16 cellular contexts compared by ENCODE assay signal in the genomic region with DNA sequence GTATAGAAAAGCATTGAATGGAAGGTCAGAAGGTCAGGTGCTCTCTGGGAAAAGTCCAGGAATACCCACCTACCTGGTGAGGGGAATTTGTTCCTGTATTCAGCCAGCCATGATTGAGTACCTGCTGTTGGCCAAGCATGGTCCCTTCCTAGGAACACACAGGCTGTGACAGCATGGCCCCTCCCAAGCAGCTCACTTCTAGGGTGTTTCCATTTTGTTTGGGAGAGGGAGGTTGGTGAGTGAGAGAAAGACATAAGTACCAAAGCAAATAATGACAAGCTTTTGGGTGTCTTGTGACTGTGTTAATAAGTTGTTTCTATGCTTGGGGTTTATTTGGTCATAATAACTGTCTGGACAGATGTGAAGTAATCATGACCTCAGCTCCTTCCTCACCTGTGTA. TPM values are rescaled to one million over a fixed set of nuclear protein-coding genes. Genes with fewer than 3 reads are reported as not detected.
DNase-seq lines count a peak whose midpoint lies in the region; ATAC-seq and TF ChIP-seq lines count a peak whose summit lies in the region.
"Had no signal": no experiment of that assay in that cellular context is flagged by ENCODE, and none has a peak within 500 bp of the region (broad histone marks: within the 10 kb centered on the region; RNA-seq: fewer than 3 reads in every experiment).

No MANE protein-coding gene starts in this region.

- no peak overlapping the region for H3K23ac ChIP-seq in mesenchymal stem cell (ENCODE audit: low read length in 2 of 2)

- no peak overlapping the region for H2BK5ac ChIP-seq in mesenchymal stem cell (ENCODE audit: low read depth, low read length, poor library complexity, severe bottlenecking)

- no peak overlapping the region for H2AK5ac ChIP-seq in mesenchymal stem cell (ENCODE audit: low read length, severe bottlenecking)

- no peak for TF ChIP-seq POLR2A in breast epithelium (IDR thresholded peaks at IDR 0.05)

- H4K8ac ChIP-seq in mesenchymal stem cell (ENCODE audit: low read length), result no peak overlapping the region

- no peaks in the 10 kb centered on the region for H3K9me3 ChIP-seq in mesenchymal stem cell (ENCODE audit: control insufficient read depth, low read length)
- no peaks in the 10 kb centered on the region for H3K9me3 ChIP-seq in mucosa of descending colon
- H3K9me3 ChIP-seq in breast epithelium, result no peaks in the 10 kb centered on the region
- H3K9me3 ChIP-seq: BLaER1 treated with 17β-estradiol and CSF1 and Interleukin-3, amounts not matched to agents 10 nM and 100 nM had no signal

- intact Hi-C loops in mucosa of descending colon (cut with DNase I, micrococcal nuclease), result no loop called here
- intact Hi-C loops in breast epithelium (cut with DNase I; ENCODE audit: low total_unique reads), result no loop called here

- H3K27me3 ChIP-seq in mesenchymal stem cell (ENCODE audit: control insufficient read depth in 1 of 2, insufficient read depth in 1 of 2, low read length in 2 of 2) (no peaks in the 10 kb centered on the region), breast epithelium (no peaks in the 10 kb centered on the region)
- H3K27me3 ChIP-seq: BLaER1 treated with 17β-estradiol and CSF1 and Interleukin-3, amounts not matched to agents 10 nM and 100 nM had no signal

- no peak overlapping the region for H3K4ac ChIP-seq in mesenchymal stem cell (ENCODE audit: low read depth in 1 of 2, low read length in 2 of 2)

- no peak overlapping the region for H3K14ac ChIP-seq in mesenchymal stem cell (ENCODE audit: low read length in 2 of 2)

- H3K36me3 ChIP-seq in mesenchymal stem cell (ENCODE audit: control insufficient read depth in 1 of 2, insufficient read depth in 2 of 2, low read depth in 1 of 2, low read length in 2 of 2), result peaks cover 2 to 15% of the 10 kb centered on the region in 2 experiments
- H3K36me3 ChIP-seq in mucosa of descending colon (ENCODE audit: low read depth), result no peaks in the 10 kb centered on the region
- no peaks in the 10 kb centered on the region for H3K36me3 ChIP-seq in breast epithelium

- DNase-seq in DMS 273 (lab: John Stamatoyannopoulos, UW; ENCODE audit: unreplicated experiment) (peak; percentile 12), DMS 273 treated with DMSO at 0.1 percent for 48 hours (lab: John Stamatoyannopoulos, UW) (no peak), NCI-H187 treated with DMSO at 0.1 percent for 48 hours (lab: John Stamatoyannopoulos, UW) (peak; percentile 8), NCI-H748 treated with DMSO at 0.1 percent for 48 hours (lab: John Stamatoyannopoulos, UW) (peak; percentile 7), mesenchymal stem cell (no peak), OCI-M1 (lab: John Stamatoyannopoulos, UW) (no peak), mucosa of descending colon (no peak), breast epithelium (ENCODE audit: low spot score in 2 of 2) (no peak)
- DNase-seq: HFFc6, MM.1S, NCI-H1105, NCI-H2171 treated with DMSO at 0.1 percent for 48 hours, NCI-H510A treated with DMSO at 0.1 percent for 48 hours had no signal

- peak overlapping the region; percentile 12 for H4K91ac ChIP-seq in mesenchymal stem cell (ENCODE audit: low read length)

- no peak overlapping the region for H2BK12ac ChIP-seq in mesenchymal stem cell (ENCODE audit: low read length in 2 of 2)

- H3K4me1 ChIP-seq in mesenchymal stem cell (ENCODE audit: control insufficient read depth, insufficient read depth, low read depth, low read length) (peaks cover 2% of the 10 kb centered on the region), mucosa of descending colon (ENCODE audit: low read depth) (no peaks in the 10 kb centered on the region), breast epithelium (no peaks in the 10 kb centered on the region)

- no peak overlapping the region for H2BK15ac ChIP-seq in mesenchymal stem cell (ENCODE audit: low read depth, poor library complexity, severe bottlenecking)

- H3K79me1 ChIP-seq in mesenchymal stem cell (replicated peaks; ENCODE audit: low read length, poor library complexity, severe bottlenecking), result peaks cover 42% of the 10 kb centered on the region

- H2AFZ ChIP-seq in mesenchymal stem cell (ENCODE audit: low read depth, low read length), result no peak overlapping the region
- H2AFZ ChIP-seq: GM23338 had no signal

- H3K9ac ChIP-seq in mesenchymal stem cell (ENCODE audit: low read length), result no peak overlapping the region
- H3K9ac ChIP-seq: BLaER1 treated with 17β-estradiol and CSF1 and Interleukin-3, amounts not matched to agents 10 nM and 100 nM had no signal

- H3K4me2 ChIP-seq in mesenchymal stem cell (ENCODE audit: low read length, poor library complexity, severe bottlenecking), result no peak overlapping the region
- H3K4me2 ChIP-seq: GM23338 had no signal

- no peak overlapping the region for H3K18ac ChIP-seq in mesenchymal stem cell (ENCODE audit: low read depth in 1 of 2, low read length in 2 of 2)

- TF ChIP-seq CTCF in mucosa of descending colon (IDR thresholded peaks at IDR 0.05), result no peak
- TF ChIP-seq CTCF in breast epithelium (IDR thresholded peaks at IDR 0.05), result no peak

- H3K27ac ChIP-seq in mesenchymal stem cell (ENCODE audit: low read length, poor library complexity, severe bottlenecking) (no peak overlapping the region), breast epithelium (peak overlapping the region in 1 of 2 donors; percentile 3)
- H3K27ac ChIP-seq: 22Rv1 had no signal

- H2BK120ac ChIP-seq in mesenchymal stem cell (ENCODE audit: low read depth, low read length), result no peak overlapping the region

- ATAC-seq in mucosa of descending colon, result no peak
- ATAC-seq: GM23338 had no signal

- H3K4me3 ChIP-seq in mesenchymal stem cell (ENCODE audit: insufficient read depth in 1 of 2, low read depth in 1 of 2, low read length in 2 of 2) (no peak overlapping the region), mucosa of descending colon (no peak overlapping the region), breast epithelium (no peak overlapping the region)
- H3K4me3 ChIP-seq: BLaER1 treated with 17β-estradiol and CSF1 and Interleukin-3, amounts not matched to agents 10 nM and 100 nM; GM23338 had no signal

RNA-seq across cellular contexts. Expression of gene CABLES1, which starts 46.3 kb away (rescaled TPM):
- polyA plus RNA-seq in mesenchymal stem cell (2013, experiment 1 of 2), result 8.1 TPM
- 8.9 TPM for polyA plus RNA-seq in mesenchymal stem cell (2013, experiment 2 of 2)
- 10 to 100 TPM in 2 of 3 donors, 1 to 10 TPM in 1; 8.1 to 13.0 (median 11.6) TPM for total RNA-seq in mucosa of descending colon
- total RNA-seq in breast epithelium, result 10 to 100 TPM; 18.1 to 28.7 (median 22.3) TPM

Comparison
In these comparisons a context has a peak if more than half of its experiments do, and no peak if none do; other contexts are left out.
1. DNase-seq: peak in DMS 273 (single experiment), NCI-H187 treated with DMSO at 0.1 percent for 48 hours (single experiment) and NCI-H748 treated with DMSO at 0.1 percent for 48 hours (single experiment); none in DMS 273 treated with DMSO at 0.1 percent for 48 hours (single experiment), mesenchymal stem cell (single experiment), OCI-M1 (single experiment), mucosa of descending colon (0 of 3) and breast epithelium (0 of 2).